In the genomic region with DNA sequence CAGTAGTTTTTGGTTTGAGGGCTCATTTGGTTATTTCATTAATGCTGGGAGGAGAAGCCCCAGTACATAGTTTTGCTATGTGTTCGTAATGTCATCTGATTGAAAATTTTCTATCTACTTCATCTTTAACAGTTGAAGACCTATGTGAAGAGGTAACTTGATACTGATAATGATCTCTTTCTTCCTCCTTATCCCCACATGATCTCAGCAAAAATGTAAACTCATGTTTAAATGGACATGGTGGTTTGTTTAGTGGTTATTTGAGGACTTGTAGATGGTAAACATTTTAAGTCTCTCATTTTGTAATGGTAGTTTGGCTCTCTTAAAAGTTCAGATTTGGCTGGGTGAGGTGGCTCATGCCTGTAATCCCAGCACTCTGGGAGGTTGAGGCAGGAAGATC, we compare ENCODE assay signal across 12 cellular contexts. TPM values are rescaled to one million over a fixed set of nuclear protein-coding genes. Genes with fewer than 3 reads are reported as not detected.
DNase-seq lines count a peak whose midpoint lies in the region; ATAC-seq and TF ChIP-seq lines count a peak whose summit lies in the region.
"Had no signal": no experiment of that assay in that cellular context is flagged by ENCODE, and none has a peak within 500 bp of the region (broad histone marks: within the 10 kb centered on the region; RNA-seq: fewer than 3 reads in every experiment).

No MANE protein-coding gene starts in this region.

- no peak overlapping the region for H2AFZ ChIP-seq in parathyroid adenoma
- H2AFZ ChIP-seq: GM23338 had no signal

- ATAC-seq in HG02885 (IDR thresholded peaks at IDR 0.05; ENCODE audit: poor library complexity, unreplicated experiment), result no peak
- ATAC-seq: CD8-positive, alpha-beta T cell; GM23338 had no signal

- H3K36me3 ChIP-seq in parathyroid adenoma (ENCODE audit: control insufficient read depth, insufficient read depth, low read length), result no peaks in the 10 kb centered on the region

- no peaks in the 10 kb centered on the region for H3K79me2 ChIP-seq in parathyroid adenoma

- peak; percentile 50 for DNase-seq in DMS53 (lab: John Stamatoyannopoulos, UW)
- peak; percentile 29 for DNase-seq in M059J (ENCODE audit: low read depth)
- DNase-seq in amygdala (lab: John Stamatoyannopoulos, UW), result no peak
- no peak for DNase-seq in RPMI8226
- DNase-seq: Caco-2; CD8-positive, alpha-beta T cell; H7 had no signal

- no peaks in the 10 kb centered on the region for H3K9me3 ChIP-seq in parathyroid adenoma (ENCODE audit: control insufficient read depth, low read length)
- H3K9me3 ChIP-seq: Caco-2 had no signal

- H3K4me2 ChIP-seq in parathyroid adenoma (ENCODE audit: low read length), result no peak overlapping the region
- H3K4me2 ChIP-seq: GM23338 had no signal

- no peak overlapping the region for H3K9ac ChIP-seq in parathyroid adenoma

- H3K27me3 ChIP-seq in parathyroid adenoma (ENCODE audit: control insufficient read depth, insufficient read depth, low read length), result no peaks in the 10 kb centered on the region

- H3K4me3 ChIP-seq in parathyroid adenoma (ENCODE audit: low read depth, low read length), result no peak overlapping the region
- H3K4me3 ChIP-seq: GM23338 had no signal

- TF ChIP-seq CTCF in VCaP (conservative IDR thresholded peaks at IDR 0.05) (no peak), parathyroid adenoma (IDR thresholded peaks at IDR 0.05) (no peak)

- peak overlapping the region; percentile 5; the same call in 1 of the 2 replicates for H3K27ac ChIP-seq in VCaP
- peak overlapping the region; percentile 39 for H3K27ac ChIP-seq in parathyroid adenoma
- H3K27ac ChIP-seq: 22Rv1 had no signal

- no peaks in the 10 kb centered on the region for H3K4me1 ChIP-seq in parathyroid adenoma
- H3K4me1 ChIP-seq: Caco-2 had no signal

RNA-seq across cellular contexts. Expression of a gene that starts 53.7 kb away (rescaled TPM):
- 2.1 and 11.4 TPM in 2 replicates for total RNA-seq in M059J (2014; rRNA removed; shearing (Covaris generic))
- total RNA-seq: CD8-positive, alpha-beta T cell had no signal

Comparison
In these comparisons a context has a peak if more than half of its experiments do, and no peak if none do; other contexts are left out.
1. DNase-seq: peak in DMS53 (single experiment) and M059J (single experiment); none in amygdala (0 of 56) and RPMI8226 (single experiment).